9 cellular contexts compared by ENCODE assay signal in genomic region chr14:36785511-36785910, GRCh38.
"Had no signal": no experiment of that assay in that cellular context is flagged by ENCODE, and none has a peak within 500 bp of the region (broad histone marks: within the 10 kb centered on the region; RNA-seq: fewer than 3 reads in every experiment).

No MANE protein-coding gene starts in this region.

- DNase-seq: activated CD4-positive, alpha-beta T cell treated with anti-CD3 and anti-CD28 coated beads, Interleukin-2, amount 50 U/mL, for 4 hours; effector CD8-positive, alpha-beta T cell; esophagus squamous epithelium; mesenchymal stem cell; naive thymus-derived CD4-positive, alpha-beta T cell; stimulated activated CD4-positive, alpha-beta T cell treated with anti-CD3 and anti-CD28 coated beads, Interleukin-2, amount 100 ng/mL, for 24 hours had no signal

- H3K4me3 ChIP-seq: esophagus squamous epithelium, neural progenitor cell, prostate gland, right atrium auricular region had no signal

- H3K27me3 ChIP-seq: esophagus squamous epithelium, neural progenitor cell, right atrium auricular region had no signal

- H3K36me3 ChIP-seq: esophagus squamous epithelium, neural progenitor cell, prostate gland, right atrium auricular region had no signal

- H3K27ac ChIP-seq: esophagus squamous epithelium, neural progenitor cell, prostate gland, right atrium auricular region had no signal

- H2AFZ ChIP-seq: neural progenitor cell had no signal

- H3K9me3 ChIP-seq: prostate gland had no signal

- H3K9ac ChIP-seq: neural progenitor cell had no signal

- H3K4me1 ChIP-seq: neural progenitor cell, prostate gland, right atrium auricular region had no signal

- H3K4me2 ChIP-seq: neural progenitor cell had no signal
